18 cellular contexts compared by ENCODE assay signal in the genomic region with DNA sequence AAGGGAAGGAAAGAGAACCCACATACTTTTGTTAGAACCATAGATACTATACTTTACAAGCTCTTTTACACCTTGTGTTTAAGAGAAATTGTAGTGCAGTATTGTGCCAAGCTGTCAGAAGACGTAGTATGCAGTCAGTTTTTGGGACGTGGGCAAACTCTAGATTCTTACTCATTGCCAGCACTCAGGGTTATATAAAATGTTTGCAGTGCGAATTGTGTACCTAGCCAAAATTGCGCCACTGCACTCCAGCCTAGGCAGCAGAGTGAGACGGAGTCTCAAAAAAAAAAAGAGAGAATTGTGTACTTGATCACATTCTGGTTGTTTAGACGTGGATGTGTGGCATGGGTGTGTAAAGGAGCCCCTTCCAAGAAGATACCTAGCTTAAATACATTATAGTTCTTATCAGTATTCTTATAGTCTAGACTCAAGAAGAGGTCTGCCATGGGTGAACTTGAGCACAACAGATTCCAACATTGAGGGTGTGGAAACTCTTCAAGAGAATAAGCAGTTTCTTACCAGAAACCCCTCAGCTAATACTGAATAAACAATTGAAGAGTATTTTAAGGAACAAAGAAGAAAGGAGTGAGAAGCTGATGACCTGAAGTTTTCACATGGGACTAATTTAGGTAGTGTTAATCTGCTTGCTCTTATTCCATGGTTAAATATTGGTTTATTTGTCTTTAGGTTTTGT.
"Had no signal": no experiment of that assay in that cellular context is flagged by ENCODE, and none has a peak within 500 bp of the region (broad histone marks: within the 10 kb centered on the region; RNA-seq: fewer than 3 reads in every experiment).

No MANE protein-coding gene starts in this region.

- H3K9me3 Mint-ChIP-seq: activated naive CD8-positive, alpha-beta T cell treated with anti-CD3 and anti-CD28 coated beads, Interleukin-2, amount 10 ng/mL, durations not matched to agents 7 days and 5 days; natural killer cell; stimulated activated naive CD8-positive, alpha-beta T cell treated with anti-CD3 and anti-CD28 coated beads, Interleukin-15, amount 100 ng/mL, for 72 hours had no signal

- DNase-seq: activated CD4-positive, alpha-beta T cell treated with anti-CD3 and anti-CD28 coated beads, Interleukin-2, amount 50 U/mL, for 1 hour; activated CD4-positive, CD25-positive, alpha-beta regulatory T cell treated with anti-CD3 and anti-CD28 coated beads, Interleukin-2, amount 50 U/mL, for 72 hours; activated CD8-positive, alpha-beta memory T cell treated with anti-CD3 and anti-CD28 coated beads for 24 hours; activated CD8-positive, alpha-beta memory T cell treated with anti-CD3 and anti-CD28 coated beads, Interleukin-2, amount 50 U/mL, for 48 hours; activated naive CD8-positive, alpha-beta T cell treated with anti-CD3 and anti-CD28 coated beads, Interleukin-2, amount 10 ng/mL, durations not matched to agents 7 days and 5 days; amygdala; kidney; left ventricle myocardium inferior; natural killer cell; posterior cingulate gyrus; stimulated activated CD4-positive, alpha-beta T cell treated with anti-CD3 and anti-CD28 coated beads, Interleukin-2, amount 100 ng/mL, for 24 hours; stimulated activated naive CD8-positive, alpha-beta T cell treated with anti-CD3 and anti-CD28 coated beads, Interleukin-15, amount 100 ng/mL, for 72 hours; T-helper 2 cell; transverse colon had no signal

- H3K4me1 ChIP-seq: SJSA1, transverse colon had no signal

- H3K4me1 Mint-ChIP-seq: natural killer cell had no signal

- H3K27ac ChIP-seq: neutrophil, SJSA1, suprapubic skin, transverse colon, VCaP had no signal

- H3K4me3 ChIP-seq: left ventricle myocardium inferior, SJSA1, suprapubic skin, transverse colon had no signal

- H3K4me3 Mint-ChIP-seq: activated naive CD8-positive, alpha-beta T cell treated with anti-CD3 and anti-CD28 coated beads, Interleukin-2, amount 10 ng/mL, durations not matched to agents 7 days and 5 days; natural killer cell; stimulated activated naive CD8-positive, alpha-beta T cell treated with anti-CD3 and anti-CD28 coated beads, Interleukin-15, amount 100 ng/mL, for 72 hours had no signal

- H3K27me3 ChIP-seq: neutrophil, SJSA1, suprapubic skin, transverse colon had no signal

- H3K9me3 ChIP-seq: left ventricle myocardium inferior, neutrophil, SJSA1, suprapubic skin, transverse colon had no signal

- H3K27me3 Mint-ChIP-seq: activated naive CD8-positive, alpha-beta T cell treated with anti-CD3 and anti-CD28 coated beads, Interleukin-2, amount 10 ng/mL, durations not matched to agents 7 days and 5 days; stimulated activated naive CD8-positive, alpha-beta T cell treated with anti-CD3 and anti-CD28 coated beads, Interleukin-15, amount 100 ng/mL, for 72 hours had no signal

- ATAC-seq: natural killer cell; stimulated activated naive CD8-positive, alpha-beta T cell treated with anti-CD3 and anti-CD28 coated beads, Interleukin-15, amount 100 ng/mL, for 72 hours had no signal
